14 cellular contexts compared by ENCODE assay signal in genomic region chr16:48971571-48972071, GRCh38.
DNase-seq lines count a peak whose midpoint lies in the region; ATAC-seq and TF ChIP-seq lines count a peak whose summit lies in the region.
"Had no signal": no experiment of that assay in that cellular context is flagged by ENCODE, and none has a peak within 500 bp of the region (broad histone marks: within the 10 kb centered on the region; RNA-seq: fewer than 3 reads in every experiment).

No MANE protein-coding gene starts in this region.

- no peak for ATAC-seq in GM18502 (IDR thresholded peaks at IDR 0.05; ENCODE audit: poor library complexity, unreplicated experiment)
- ATAC-seq: WTC11 had no signal

- H2AFZ ChIP-seq in neural progenitor cell (replicated peaks) = peak overlapping the region; percentile 12

- H3K9me3 ChIP-seq in neural progenitor cell (ENCODE audit: low read depth) = no peaks in the 10 kb centered on the region
- H3K9me3 ChIP-seq: BE2C, thyroid gland had no signal

- H3K4me3 ChIP-seq in neural progenitor cell = no peak overlapping the region
- H3K4me3 ChIP-seq: SK-N-MC, thyroid gland had no signal

- H3K27ac Mint-ChIP-seq in neural progenitor cell = no peak overlapping the region
- H3K27ac Mint-ChIP-seq: activated naive CD8-positive, alpha-beta T cell treated with anti-CD3 and anti-CD28 coated beads, Interleukin-2, amount 10 ng/mL, durations not matched to agents 7 days and 5 days; WTC11 had no signal

- peaks cover 4% of the 10 kb centered on the region for H3K27me3 Mint-ChIP-seq in neural progenitor cell (ENCODE audit: insufficient read depth, low read depth)
- H3K27me3 Mint-ChIP-seq: activated naive CD8-positive, alpha-beta T cell treated with anti-CD3 and anti-CD28 coated beads, Interleukin-2, amount 10 ng/mL, durations not matched to agents 7 days and 5 days had no signal

- H3K9me3 Mint-ChIP-seq in neural progenitor cell = no peaks in the 10 kb centered on the region
- H3K9me3 Mint-ChIP-seq: activated naive CD8-positive, alpha-beta T cell treated with anti-CD3 and anti-CD28 coated beads, Interleukin-2, amount 10 ng/mL, durations not matched to agents 7 days and 5 days; WTC11 had no signal

- no peaks in the 10 kb centered on the region for H4K20me1 ChIP-seq in neural progenitor cell (ENCODE audit: low read depth)

- peaks cover 14% of the 10 kb centered on the region for H3K4me1 Mint-ChIP-seq in neural progenitor cell
- H3K4me1 Mint-ChIP-seq: activated naive CD8-positive, alpha-beta T cell treated with anti-CD3 and anti-CD28 coated beads, Interleukin-2, amount 10 ng/mL, durations not matched to agents 7 days and 5 days had no signal

- no peak overlapping the region for H3K9ac ChIP-seq in neural progenitor cell

- H3K4me3 Mint-ChIP-seq in neural progenitor cell = no peak overlapping the region
- H3K4me3 Mint-ChIP-seq: activated naive CD8-positive, alpha-beta T cell treated with anti-CD3 and anti-CD28 coated beads, Interleukin-2, amount 10 ng/mL, durations not matched to agents 7 days and 5 days; WTC11 had no signal

- H3K27ac ChIP-seq in neural progenitor cell = no peak overlapping the region
- H3K27ac ChIP-seq: SK-N-MC, thyroid gland had no signal

- no peaks in the 10 kb centered on the region for H3K36me3 ChIP-seq in neural progenitor cell
- H3K36me3 ChIP-seq: BE2C, thyroid gland had no signal

- H3K79me2 ChIP-seq in neural progenitor cell (ENCODE audit: low read depth) = no peaks in the 10 kb centered on the region

- H3K4me2 ChIP-seq in neural progenitor cell = no peak overlapping the region

- no peaks in the 10 kb centered on the region for H3K27me3 ChIP-seq in neural progenitor cell
- H3K27me3 ChIP-seq: BE2C, thyroid gland had no signal

- H3K36me3 Mint-ChIP-seq in neural progenitor cell = no peaks in the 10 kb centered on the region
- H3K36me3 Mint-ChIP-seq: activated naive CD8-positive, alpha-beta T cell treated with anti-CD3 and anti-CD28 coated beads, Interleukin-2, amount 10 ng/mL, durations not matched to agents 7 days and 5 days; WTC11 had no signal

- peak; percentile 61 for DNase-seq in EH (ENCODE audit: low read depth)
- DNase-seq in M059J (ENCODE audit: low read depth) = peak; percentile 86
- peak; percentile 43 for DNase-seq in T1000 (lab: John Stamatoyannopoulos, UW)
- DNase-seq in neural progenitor cell (ENCODE audit: low spot score) = no peak
- no peak for DNase-seq in SHP77 treated with DMSO at 0.1 percent for 48 hours (lab: John Stamatoyannopoulos, UW)
- DNase-seq in activated naive CD4-positive, alpha-beta T cell treated with Interleukin-2 at 50 U/mL for 16 hours = no peak
- DNase-seq in activated T-cell treated with anti-CD3 and anti-CD28 coated beads, Interleukin-2, amount 50 U/mL, for 1 hour = no peak
- DNase-seq: activated naive CD8-positive, alpha-beta T cell treated with anti-CD3 and anti-CD28 coated beads, Interleukin-2, amount 10 ng/mL, durations not matched to agents 7 days and 5 days; BE2C; stimulated activated CD4-positive, alpha-beta T cell treated with anti-CD3 and anti-CD28 coated beads, Interleukin-1b, Interleukin-23, amount 100 ng/mL, for 48 hours; thyroid gland had no signal

- H3F3A ChIP-seq in neural progenitor cell (ENCODE audit: low read depth) = no peaks in the 10 kb centered on the region

- peaks cover 5% of the 10 kb centered on the region for H3K4me1 ChIP-seq in neural progenitor cell
- H3K4me1 ChIP-seq: BE2C, thyroid gland had no signal

- no peak for TF ChIP-seq CTCF in neural progenitor cell (IDR thresholded peaks at IDR 0.05)

Comparison
In these comparisons a context has a peak if more than half of its experiments do, and no peak if none do; other contexts are left out.
1. DNase-seq: peak in EH (single experiment), M059J (single experiment) and T1000 (single experiment); none in neural progenitor cell (single experiment), SHP77 treated with DMSO at 0.1 percent for 48 hours (single experiment), activated naive CD4-positive, alpha-beta T cell treated with Interleukin-2 at 50 U/mL for 16 hours (single experiment) and activated T-cell treated with anti-CD3 and anti-CD28 coated beads, Interleukin-2, amount 50 U/mL, for 1 hour (single experiment).